ENCODE assay signal across 1 cellular context in genomic region chr14:23089498-23090253, GRCh38.
TF ChIP-seq lines count a peak whose summit lies in the region.

No MANE protein-coding gene starts in this region.

TF ChIP-seq in HEK293, 187 proteins besides CTCF, POLR2A, EP300 and RAD21 (continued from another document):
- no peak for TF ChIP-seq ELK4 (IDR thresholded peaks at IDR 0.05; ENCODE audit: borderline replicate concordance, low read depth, low read length)
- TF ChIP-seq, protein P1, sequence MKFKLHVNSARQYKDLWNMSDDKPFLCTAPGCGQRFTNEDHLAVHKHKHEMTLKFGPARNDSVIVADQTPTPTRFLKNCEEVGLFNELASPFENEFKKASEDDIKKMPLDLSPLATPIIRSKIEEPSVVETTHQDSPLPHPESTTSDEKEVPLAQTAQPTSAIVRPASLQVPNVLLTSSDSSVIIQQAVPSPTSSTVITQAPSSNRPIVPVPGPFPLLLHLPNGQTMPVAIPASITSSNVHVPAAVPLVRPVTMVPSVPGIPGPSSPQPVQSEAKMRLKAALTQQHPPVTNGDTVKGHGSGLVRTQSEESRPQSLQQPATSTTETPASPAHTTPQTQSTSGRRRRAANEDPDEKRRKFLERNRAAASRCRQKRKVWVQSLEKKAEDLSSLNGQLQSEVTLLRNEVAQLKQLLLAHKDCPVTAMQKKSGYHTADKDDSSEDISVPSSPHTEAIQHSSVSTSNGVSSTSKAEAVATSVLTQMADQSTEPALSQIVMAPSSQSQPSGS (tag by site-specific recombination; IDR thresholded peaks at IDR 0.05; ENCODE audit: low read depth) = no peak
- TF ChIP-seq YY1 (tag by site-specific recombination; IDR thresholded peaks at IDR 0.05) = no peak
